Comparison of ENCODE assay signal across 8 cellular contexts in the genomic region with DNA sequence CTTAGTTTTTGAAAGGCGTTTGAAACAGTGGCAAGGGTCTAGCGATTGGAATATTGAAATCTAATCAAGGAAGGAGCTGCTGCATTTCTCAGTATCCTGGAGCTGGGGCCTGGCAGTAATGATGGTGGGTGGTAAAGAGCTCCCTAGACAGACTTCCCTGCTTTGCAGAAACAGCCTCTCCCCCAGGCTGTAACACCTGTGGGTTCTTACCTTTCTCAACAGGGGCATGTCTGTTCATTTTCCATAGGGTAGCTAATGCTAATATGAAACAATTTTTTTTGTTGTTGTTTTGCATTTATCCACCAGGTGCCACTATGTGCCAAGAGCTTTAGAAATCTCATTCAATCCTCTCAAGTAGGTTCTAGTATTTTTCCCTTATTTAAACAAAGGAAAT.
DNase-seq lines count a peak whose midpoint lies in the region; ATAC-seq and TF ChIP-seq lines count a peak whose summit lies in the region.

No MANE protein-coding gene starts in this region.

- H3K4me1 ChIP-seq in SK-N-SH (ENCODE audit: control insufficient read depth in 1 of 2, insufficient read depth in 2 of 2, low read depth in 1 of 2, low read length in 1 of 2), result peaks cover 0 to 8% of the 10 kb centered on the region in 2 experiments; a peak in 1 of 4 replicates

- no peak for TF ChIP-seq EP300 in SK-N-SH (IDR thresholded peaks at IDR 0.05; ENCODE audit: borderline replicate concordance in 1 of 2, low read depth in 1 of 2, low read length in 1 of 2)

- no peaks in the 10 kb centered on the region for H3K36me3 ChIP-seq in SK-N-SH (replicated peaks in 1 of 2; ENCODE audit: control insufficient read depth in 1 of 2, insufficient read depth in 2 of 2, low read length in 1 of 2)

- no peaks in the 10 kb centered on the region for H3K79me2 ChIP-seq in SK-N-SH (ENCODE audit: insufficient read depth)

- peak; percentile 55 for ATAC-seq in GM19324 (IDR thresholded peaks at IDR 0.05; ENCODE audit: low FRiP score, unreplicated experiment)
- peak; percentile 55 for ATAC-seq in HG03139 (IDR thresholded peaks at IDR 0.05; ENCODE audit: unreplicated experiment)
- ATAC-seq in Right ventricle myocardium superior (ENCODE audit: poor library complexity), result no peak

- no peaks in the 10 kb centered on the region for H3K9me3 ChIP-seq in SK-N-SH

- CTCF ChIA-PET in SK-N-SH (lab: Yijun Ruan, JAX), result interaction anchor here (0.6 to 6.0 kb wide), 57 partner anchors 9 to 1646 kb away, joined by 3 to 117 read pairs (median 4); no protein-coding TSS in a partner anchor

- H3K9me2 ChIP-seq in SK-N-SH, result no peaks in the 10 kb centered on the region

- peak; percentile 54 for TF ChIP-seq RAD21 in SK-N-SH (IDR thresholded peaks at IDR 0.05; ENCODE audit: low read length)

- intact Hi-C loops in Right ventricle myocardium superior (cut with DNase I), result no loop called here

- peaks cover 40% of the 10 kb centered on the region for H3K27me3 Mint-ChIP-seq in activated T-cell treated with anti-CD3 and anti-CD28 coated beads, Interleukin-2, amount 50 U/mL, for 24 hours

- WGBS in SK-N-SH (ENCODE audit: low lambda C conversion rate), result 20% methylated on average over 2 of the region's 2 CpGs

- DNase-seq in D341Med (ENCODE audit: low spot score) (peak; percentile 30), SK-N-SH (peak; percentile 37), kidney tubule cell (ENCODE audit: low spot score) (peak; percentile 33), Right ventricle myocardium superior (no peak), GF-D8 (lab: John Stamatoyannopoulos, UW) (no peak)
- DNase-seq in activated T-cell treated with anti-CD3 and anti-CD28 coated beads, Interleukin-2, amount 50 U/mL, for 24 hours, result no peak

- H3K4me3 ChIP-seq in SK-N-SH (ENCODE audit: low read depth in 2 of 2, low read length in 1 of 2), result peak overlapping the region in 1 of 2 experiments; percentile 36; a peak in 1 of 4 replicates

- H2AFZ ChIP-seq in SK-N-SH (ENCODE audit: low read depth), result peak overlapping the region; percentile 50; the same call in 1 of the 2 replicates

- peaks cover 4% of the 10 kb centered on the region; the same call in 1 of the 2 replicates for H3K27me3 ChIP-seq in SK-N-SH (ENCODE audit: insufficient read depth)

- no peaks in the 10 kb centered on the region for H3K9me3 Mint-ChIP-seq in activated T-cell treated with anti-CD3 and anti-CD28 coated beads, Interleukin-2, amount 50 U/mL, for 24 hours

- H3F3A ChIP-seq in SK-N-SH (replicated peaks; ENCODE audit: insufficient read depth), result no peaks in the 10 kb centered on the region

- H3K36me3 Mint-ChIP-seq in activated T-cell treated with anti-CD3 and anti-CD28 coated beads, Interleukin-2, amount 50 U/mL, for 24 hours (ENCODE audit: low read depth), result no peaks in the 10 kb centered on the region

- peaks cover 10% of the 10 kb centered on the region for H3K4me1 Mint-ChIP-seq in activated T-cell treated with anti-CD3 and anti-CD28 coated beads, Interleukin-2, amount 50 U/mL, for 24 hours (ENCODE audit: low read depth)

- no peak overlapping the region for H3K9ac ChIP-seq in SK-N-SH

- no peak overlapping the region for H3K27ac Mint-ChIP-seq in activated T-cell treated with anti-CD3 and anti-CD28 coated beads, Interleukin-2, amount 50 U/mL, for 24 hours

- no peak overlapping the region for H3K4me3 Mint-ChIP-seq in activated T-cell treated with anti-CD3 and anti-CD28 coated beads, Interleukin-2, amount 50 U/mL, for 24 hours

- H3K4me2 ChIP-seq in SK-N-SH, result peak overlapping the region; percentile 52

- TF ChIP-seq CTCF in SK-N-SH (IDR thresholded peaks at IDR 0.05), result peak; percentile 49

- no peaks in the 10 kb centered on the region for H4K20me1 ChIP-seq in SK-N-SH (ENCODE audit: insufficient read depth)

- no peak overlapping the region for H3K27ac ChIP-seq in SK-N-SH (ENCODE audit: low read depth in 2 of 2, low read length in 1 of 2)

- POLR2A ChIA-PET in SK-N-SH (lab: Yijun Ruan, JAX), result no interaction called here

TF ChIP-seq in SK-N-SH, 30 proteins besides CTCF, POLR2A, EP300 and RAD21:
- TF ChIP-seq, protein P1, sequence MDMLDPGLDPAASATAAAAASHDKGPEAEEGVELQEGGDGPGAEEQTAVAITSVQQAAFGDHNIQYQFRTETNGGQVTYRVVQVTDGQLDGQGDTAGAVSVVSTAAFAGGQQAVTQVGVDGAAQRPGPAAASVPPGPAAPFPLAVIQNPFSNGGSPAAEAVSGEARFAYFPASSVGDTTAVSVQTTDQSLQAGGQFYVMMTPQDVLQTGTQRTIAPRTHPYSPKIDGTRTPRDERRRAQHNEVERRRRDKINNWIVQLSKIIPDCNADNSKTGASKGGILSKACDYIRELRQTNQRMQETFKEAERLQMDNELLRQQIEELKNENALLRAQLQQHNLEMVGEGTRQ (IDR thresholded peaks at IDR 0.05; ENCODE audit: borderline replicate concordance, low read depth, low read length), result no peak
- no peak for TF ChIP-seq TAF1 (IDR thresholded peaks at IDR 0.05; ENCODE audit: borderline replicate concordance, low read depth, low read length)
- TF ChIP-seq NFIC (IDR thresholded peaks at IDR 0.05; ENCODE audit: borderline replicate concordance), result no peak
- TF ChIP-seq, protein P2, sequence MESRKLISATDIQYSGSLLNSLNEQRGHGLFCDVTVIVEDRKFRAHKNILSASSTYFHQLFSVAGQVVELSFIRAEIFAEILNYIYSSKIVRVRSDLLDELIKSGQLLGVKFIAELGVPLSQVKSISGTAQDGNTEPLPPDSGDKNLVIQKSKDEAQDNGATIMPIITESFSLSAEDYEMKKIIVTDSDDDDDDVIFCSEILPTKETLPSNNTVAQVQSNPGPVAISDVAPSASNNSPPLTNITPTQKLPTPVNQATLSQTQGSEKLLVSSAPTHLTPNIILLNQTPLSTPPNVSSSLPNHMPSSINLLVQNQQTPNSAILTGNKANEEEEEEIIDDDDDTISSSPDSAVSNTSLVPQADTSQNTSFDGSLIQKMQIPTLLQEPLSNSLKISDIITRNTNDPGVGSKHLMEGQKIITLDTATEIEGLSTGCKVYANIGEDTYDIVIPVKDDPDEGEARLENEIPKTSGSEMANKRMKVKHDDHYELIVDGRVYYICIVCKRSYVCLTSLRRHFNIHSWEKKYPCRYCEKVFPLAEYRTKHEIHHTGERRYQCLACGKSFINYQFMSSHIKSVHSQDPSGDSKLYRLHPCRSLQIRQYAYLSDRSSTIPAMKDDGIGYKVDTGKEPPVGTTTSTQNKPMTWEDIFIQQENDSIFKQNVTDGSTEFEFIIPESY (IDR thresholded peaks at IDR 0.05; ENCODE audit: borderline replicate concordance, low read depth), result no peak
- TF ChIP-seq, protein P3, sequence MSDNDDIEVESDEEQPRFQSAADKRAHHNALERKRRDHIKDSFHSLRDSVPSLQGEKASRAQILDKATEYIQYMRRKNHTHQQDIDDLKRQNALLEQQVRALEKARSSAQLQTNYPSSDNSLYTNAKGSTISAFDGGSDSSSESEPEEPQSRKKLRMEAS (IDR thresholded peaks at IDR 0.05; ENCODE audit: low read depth), result no peak
- TF ChIP-seq GATA2 (CRISPR knock-in tag; IDR thresholded peaks at IDR 0.05), result no peak
- no peak for TF ChIP-seq TCF12 (IDR thresholded peaks at IDR 0.05)
- 0 out of 2 replicates have a peak, but pooled peaks have one; percentile 5 for TF ChIP-seq SMC3 (IDR thresholded peaks at IDR 0.05; ENCODE audit: low read depth, low read length)
- no peak for TF ChIP-seq RFX5 (IDR thresholded peaks at IDR 0.05; ENCODE audit: low read length)

Comparison
In these comparisons a context has a peak if more than half of its experiments do, and no peak if none do; other contexts are left out.
1. DNase-seq: peak in D341Med (single experiment), SK-N-SH (single experiment) and kidney tubule cell (single experiment); none in activated T-cell treated with anti-CD3 and anti-CD28 coated beads, Interleukin-2, amount 50 U/mL, for 24 hours (single experiment), Right ventricle myocardium superior (single experiment) and GF-D8 (single experiment).